1 cellular context compared by ENCODE assay signal in genomic region chr16:24729243-24729966, GRCh38.
TF ChIP-seq lines count a peak whose summit lies in the region.

Gene TNRC6A (plus strand): TSS chr16:24729651. CDS start chr16:24729842, 191 bp downstream.

TF ChIP-seq in HepG2, 621 proteins besides CTCF, POLR2A, EP300 and RAD21 (continued from another document and continues in another):
- TF ChIP-seq KMT2A (CRISPR knock-in tag; IDR thresholded peaks at IDR 0.05) (peak; percentile 91), RBM39 (IDR thresholded peaks at IDR 0.05; ENCODE audit: low read depth, low read length, poor library complexity, severe bottlenecking) (peak; percentile 80), KDM2A (CRISPR knock-in tag; IDR thresholded peaks at IDR 0.05; ENCODE audit: borderline replicate concordance, low read depth) (peak; percentile 91), SCMH1 (CRISPR knock-in tag; IDR thresholded peaks at IDR 0.05; ENCODE audit: borderline replicate concordance) (no peak), PHB2 (IDR thresholded peaks at IDR 0.05; ENCODE audit: partially characterized antibody) (no peak), ZNF597 (CRISPR knock-in tag; IDR thresholded peaks at IDR 0.05) (no peak), SNAPC5 (CRISPR knock-in tag; IDR thresholded peaks at IDR 0.05; ENCODE audit: borderline replicate concordance) (no peak), FOXO4 (CRISPR knock-in tag; conservative IDR thresholded peaks at IDR 0.05) (no peak), ZNF749 (CRISPR knock-in tag; IDR thresholded peaks at IDR 0.05; ENCODE audit: borderline replicate concordance) (0 out of 2 replicates have a peak, but pooled peaks have one; percentile 63), NCOA2 (CRISPR knock-in tag; IDR thresholded peaks at IDR 0.05) (peak; percentile 36; the same call in 1 of the 2 replicates), THYN1 (CRISPR knock-in tag; IDR thresholded peaks at IDR 0.05; ENCODE audit: borderline replicate concordance, low read depth) (no peak), EZH2 (conservative IDR thresholded peaks at IDR 0.05; ENCODE audit: low read depth, low read length) (no peak), SMAD3 (CRISPR knock-in tag; IDR thresholded peaks at IDR 0.05) (peak; percentile 59; the same call in 1 of the 2 replicates), ZNF546 (CRISPR knock-in tag; conservative IDR thresholded peaks at IDR 0.05) (peak; percentile 60; the same call in 1 of the 2 replicates), PCBP1 (IDR thresholded peaks at IDR 0.05; ENCODE audit: borderline replicate concordance, low read depth, low read length) (peak; percentile 72; the same call in 1 of the 2 replicates), ZNF564 (CRISPR knock-in tag; IDR thresholded peaks at IDR 0.05) (no peak), ZNF17 (CRISPR knock-in tag; IDR thresholded peaks at IDR 0.05) (no peak), ZNF572 (CRISPR knock-in tag; IDR thresholded peaks at IDR 0.05) (no peak), ZSCAN20 (CRISPR knock-in tag; IDR thresholded peaks at IDR 0.05; ENCODE audit: borderline replicate concordance) (peak; percentile 75; the same call in 1 of the 2 replicates), MAFK (conservative IDR thresholded peaks at IDR 0.05 in 1 of 2, IDR thresholded peaks at IDR 0.05 in 1 of 2; ENCODE audit: low read length in 2 of 2) (no peak), ZNF343 (CRISPR knock-in tag; IDR thresholded peaks at IDR 0.05) (peak; percentile 49; the same call in 1 of the 2 replicates), JUND (CRISPR knock-in tag; IDR thresholded peaks at IDR 0.05) (no peak), ZNF704 (CRISPR knock-in tag; IDR thresholded peaks at IDR 0.05; ENCODE audit: borderline replicate concordance) (peak; percentile 35; the same call in 1 of the 2 replicates), SMYD3 (CRISPR knock-in tag; IDR thresholded peaks at IDR 0.05) (no peak), HNRNPUL1 (IDR thresholded peaks at IDR 0.05; ENCODE audit: low read depth, low read length) (0 out of 2 replicates have a peak, but pooled peaks have one; percentile 54), E2F1 (CRISPR knock-in tag; IDR thresholded peaks at IDR 0.05) (0 out of 2 replicates have a peak, but pooled peaks have one; percentile 22), HCFC1 (IDR thresholded peaks at IDR 0.05; ENCODE audit: low read depth, low read length) (peak; percentile 73), PCBP2 (optimal IDR thresholded peaks at IDR 0.05; ENCODE audit: low read depth, low read length, poor library complexity, severe bottlenecking) (no peak), ZKSCAN8 (CRISPR knock-in tag; IDR thresholded peaks at IDR 0.05; ENCODE audit: borderline replicate concordance) (no peak), ATRX (CRISPR knock-in tag; IDR thresholded peaks at IDR 0.05; ENCODE audit: borderline replicate concordance) (no peak), DMAP1 (CRISPR knock-in tag; IDR thresholded peaks at IDR 0.05) (peak; percentile 76; the same call in 1 of the 2 replicates), SMARCE1 (IDR thresholded peaks at IDR 0.05; ENCODE audit: borderline replicate concordance) (no peak), PRDM4 (CRISPR knock-in tag; IDR thresholded peaks at IDR 0.05; ENCODE audit: borderline replicate concordance) (no peak), ZGPAT (CRISPR knock-in tag; IDR thresholded peaks at IDR 0.05) (peak; percentile 85; the same call in 1 of the 2 replicates), ZNF781 (CRISPR knock-in tag; IDR thresholded peaks at IDR 0.05; ENCODE audit: borderline replicate concordance, not compliant biosample characterization) (no peak), TEF (CRISPR knock-in tag; IDR thresholded peaks at IDR 0.05) (no peak), SOX13 (IDR thresholded peaks at IDR 0.05) (no peak), SOX13 (CRISPR knock-in tag; conservative IDR thresholded peaks at IDR 0.05 in 1 of 2, IDR thresholded peaks at IDR 0.05 in 1 of 2) (peak in 1 of 2 experiments; percentile 14; a peak in 1 of 4 replicates), MLX (CRISPR knock-in tag; IDR thresholded peaks at IDR 0.05) (no peak; the same call in 1 of the 2 replicates), SSRP1 (CRISPR knock-in tag; IDR thresholded peaks at IDR 0.05) (no peak)
- TF ChIP-seq, protein P1, sequence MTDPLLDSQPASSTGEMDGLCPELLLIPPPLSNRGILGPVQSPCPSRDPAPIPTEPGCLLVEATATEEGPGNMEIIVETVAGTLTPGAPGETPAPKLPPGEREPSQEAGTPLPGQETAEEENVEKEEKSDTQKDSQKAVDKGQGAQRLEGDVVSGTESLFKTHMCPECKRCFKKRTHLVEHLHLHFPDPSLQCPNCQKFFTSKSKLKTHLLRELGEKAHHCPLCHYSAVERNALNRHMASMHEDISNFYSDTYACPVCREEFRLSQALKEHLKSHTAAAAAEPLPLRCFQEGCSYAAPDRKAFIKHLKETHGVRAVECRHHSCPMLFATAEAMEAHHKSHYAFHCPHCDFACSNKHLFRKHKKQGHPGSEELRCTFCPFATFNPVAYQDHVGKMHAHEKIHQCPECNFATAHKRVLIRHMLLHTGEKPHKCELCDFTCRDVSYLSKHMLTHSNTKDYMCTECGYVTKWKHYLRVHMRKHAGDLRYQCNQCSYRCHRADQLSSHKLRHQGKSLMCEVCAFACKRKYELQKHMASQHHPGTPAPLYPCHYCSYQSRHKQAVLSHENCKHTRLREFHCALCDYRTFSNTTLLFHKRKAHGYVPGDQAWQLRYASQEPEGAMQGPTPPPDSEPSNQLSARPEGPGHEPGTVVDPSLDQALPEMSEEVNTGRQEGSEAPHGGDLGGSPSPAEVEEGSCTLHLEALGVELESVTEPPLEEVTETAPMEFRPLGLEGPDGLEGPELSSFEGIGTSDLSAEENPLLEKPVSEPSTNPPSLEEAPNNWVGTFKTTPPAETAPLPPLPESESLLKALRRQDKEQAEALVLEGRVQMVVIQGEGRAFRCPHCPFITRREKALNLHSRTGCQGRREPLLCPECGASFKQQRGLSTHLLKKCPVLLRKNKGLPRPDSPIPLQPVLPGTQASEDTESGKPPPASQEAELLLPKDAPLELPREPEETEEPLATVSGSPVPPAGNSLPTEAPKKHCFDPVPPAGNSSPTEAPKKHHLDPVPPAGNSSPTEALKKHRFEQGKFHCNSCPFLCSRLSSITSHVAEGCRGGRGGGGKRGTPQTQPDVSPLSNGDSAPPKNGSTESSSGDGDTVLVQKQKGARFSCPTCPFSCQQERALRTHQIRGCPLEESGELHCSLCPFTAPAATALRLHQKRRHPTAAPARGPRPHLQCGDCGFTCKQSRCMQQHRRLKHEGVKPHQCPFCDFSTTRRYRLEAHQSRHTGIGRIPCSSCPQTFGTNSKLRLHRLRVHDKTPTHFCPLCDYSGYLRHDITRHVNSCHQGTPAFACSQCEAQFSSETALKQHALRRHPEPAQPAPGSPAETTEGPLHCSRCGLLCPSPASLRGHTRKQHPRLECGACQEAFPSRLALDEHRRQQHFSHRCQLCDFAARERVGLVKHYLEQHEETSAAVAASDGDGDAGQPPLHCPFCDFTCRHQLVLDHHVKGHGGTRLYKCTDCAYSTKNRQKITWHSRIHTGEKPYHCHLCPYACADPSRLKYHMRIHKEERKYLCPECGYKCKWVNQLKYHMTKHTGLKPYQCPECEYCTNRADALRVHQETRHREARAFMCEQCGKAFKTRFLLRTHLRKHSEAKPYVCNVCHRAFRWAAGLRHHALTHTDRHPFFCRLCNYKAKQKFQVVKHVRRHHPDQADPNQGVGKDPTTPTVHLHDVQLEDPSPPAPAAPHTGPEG (CRISPR knock-in tag; IDR thresholded peaks at IDR 0.05): peak; percentile 55; the same call in 1 of the 2 replicates
- TF ChIP-seq, protein P2, sequence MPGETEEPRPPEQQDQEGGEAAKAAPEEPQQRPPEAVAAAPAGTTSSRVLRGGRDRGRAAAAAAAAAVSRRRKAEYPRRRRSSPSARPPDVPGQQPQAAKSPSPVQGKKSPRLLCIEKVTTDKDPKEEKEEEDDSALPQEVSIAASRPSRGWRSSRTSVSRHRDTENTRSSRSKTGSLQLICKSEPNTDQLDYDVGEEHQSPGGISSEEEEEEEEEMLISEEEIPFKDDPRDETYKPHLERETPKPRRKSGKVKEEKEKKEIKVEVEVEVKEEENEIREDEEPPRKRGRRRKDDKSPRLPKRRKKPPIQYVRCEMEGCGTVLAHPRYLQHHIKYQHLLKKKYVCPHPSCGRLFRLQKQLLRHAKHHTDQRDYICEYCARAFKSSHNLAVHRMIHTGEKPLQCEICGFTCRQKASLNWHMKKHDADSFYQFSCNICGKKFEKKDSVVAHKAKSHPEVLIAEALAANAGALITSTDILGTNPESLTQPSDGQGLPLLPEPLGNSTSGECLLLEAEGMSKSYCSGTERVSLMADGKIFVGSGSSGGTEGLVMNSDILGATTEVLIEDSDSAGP (CRISPR knock-in tag; IDR thresholded peaks at IDR 0.05; ENCODE audit: borderline replicate concordance): peak; percentile 63; the same call in 1 of the 2 replicates
